29 cellular contexts compared by ENCODE assay signal in genomic region chr9:100092066-100092465, GRCh38.
"Had no signal": no experiment of that assay in that cellular context is flagged by ENCODE, and none has a peak within 500 bp of the region (broad histone marks: within the 10 kb centered on the region; RNA-seq: fewer than 3 reads in every experiment).

No MANE protein-coding gene starts in this region.

- H3K27ac ChIP-seq: esophagus muscularis mucosa, foreskin keratinocyte, gastroesophageal sphincter, heart left ventricle, hepatocyte, left lung, neutrophil, pancreas, thyroid gland, vagina had no signal

- H3K36me3 Mint-ChIP-seq: mesothelial cell of epicardium; naive B cell; natural killer cell treated with Interleukin-12 subunit alpha and Interleukin-12 subunit beta and Interleukin-15 and Interleukin-18, amount 100 ng/mL, for 72 hours had no signal

- H2AFZ ChIP-seq: hepatocyte had no signal

- H3K4me3 ChIP-seq: esophagus muscularis mucosa, gastroesophageal sphincter, heart left ventricle, hepatocyte, left lung, mucosa of descending colon, pancreas, smooth muscle cell, thyroid gland, vagina had no signal

- H3K9me3 Mint-ChIP-seq: mesothelial cell of epicardium; naive B cell; natural killer cell treated with Interleukin-12 subunit alpha and Interleukin-12 subunit beta and Interleukin-15 and Interleukin-18, amount 100 ng/mL, for 72 hours; neural crest cell; stimulated activated naive CD8-positive, alpha-beta T cell treated with anti-CD3 and anti-CD28 coated beads, Interleukin-15, amount 100 ng/mL, for 72 hours had no signal

- H3K27me3 Mint-ChIP-seq: naive B cell; natural killer cell treated with Interleukin-12 subunit alpha and Interleukin-12 subunit beta and Interleukin-15 and Interleukin-18, amount 100 ng/mL, for 72 hours; stimulated activated naive CD8-positive, alpha-beta T cell treated with anti-CD3 and anti-CD28 coated beads, Interleukin-15, amount 100 ng/mL, for 72 hours had no signal

- H3K4me2 ChIP-seq: hepatocyte, smooth muscle cell had no signal

- H3K4me3 Mint-ChIP-seq: mesothelial cell of epicardium; natural killer cell treated with Interleukin-12 subunit alpha and Interleukin-12 subunit beta and Interleukin-15 and Interleukin-18, amount 100 ng/mL, for 72 hours; neural crest cell; stimulated activated naive CD8-positive, alpha-beta T cell treated with anti-CD3 and anti-CD28 coated beads, Interleukin-15, amount 100 ng/mL, for 72 hours had no signal

- DNase-seq: dermis blood vessel endothelial cell; effector memory CD4-positive, alpha-beta T cell; foreskin keratinocyte; heart left ventricle; kidney; left lung; mesenchymal stem cell; mucosa of descending colon; naive B cell; pancreas; stimulated activated CD4-positive, alpha-beta T cell treated with anti-CD3 and anti-CD28 coated beads, Interleukin-12 subunit alpha, Interleukin-12 subunit beta, amount 100 ng/mL, for 4 hours; stimulated activated CD4-positive, alpha-beta T cell treated with anti-CD3 and anti-CD28 coated beads, Interleukin-1b, Interleukin-23, amount 100 ng/mL, for 48 hours; stimulated activated CD4-positive, alpha-beta T cell treated with anti-CD3 and anti-CD28 coated beads, Interleukin-4, amount 100 ng/mL, for 1 hour; stimulated activated CD8-positive, alpha-beta memory T cell treated with anti-CD3 and anti-CD28 coated beads, Interleukin-4, amount 100 ng/mL, for 48 hours; stimulated activated naive CD4-positive, alpha-beta T cell; stimulated activated naive CD8-positive, alpha-beta T cell treated with anti-CD3 and anti-CD28 coated beads, Interleukin-15, amount 100 ng/mL, for 72 hours; thyroid gland; trophoblast cell had no signal

- FAIRE-seq: endothelial cell of umbilical vein, kidney, pancreas had no signal

- H3K27me3 ChIP-seq: esophagus muscularis mucosa, foreskin keratinocyte, gastroesophageal sphincter, heart left ventricle, hepatocyte, left lung, neutrophil, pancreas, thyroid gland, vagina had no signal

- ATAC-seq: foreskin keratinocyte; gastroesophageal sphincter; heart left ventricle; left lung; mucosa of descending colon; natural killer cell treated with Interleukin-12 subunit alpha and Interleukin-12 subunit beta and Interleukin-15 and Interleukin-18, amount 100 ng/mL, for 72 hours; pancreas; sciatic nerve had no signal

- H3K36me3 ChIP-seq: esophagus muscularis mucosa, gastroesophageal sphincter, heart left ventricle, left lung, neutrophil, pancreas, thyroid gland, vagina had no signal

- H3K9me3 ChIP-seq: esophagus muscularis mucosa, gastroesophageal sphincter, heart left ventricle, left lung, mucosa of descending colon, neutrophil, pancreas, thyroid gland, vagina had no signal

- H3K27ac Mint-ChIP-seq: mesothelial cell of epicardium; stimulated activated naive CD8-positive, alpha-beta T cell treated with anti-CD3 and anti-CD28 coated beads, Interleukin-15, amount 100 ng/mL, for 72 hours had no signal
